In genomic region chr17:69477204-69477899, GRCh38 we compare ENCODE assay signal across 12 cellular contexts.
DNase-seq lines count a peak whose midpoint lies in the region; ATAC-seq and TF ChIP-seq lines count a peak whose summit lies in the region.
"Had no signal": no experiment of that assay in that cellular context is flagged by ENCODE, and none has a peak within 500 bp of the region (broad histone marks: within the 10 kb centered on the region; RNA-seq: fewer than 3 reads in every experiment).

No MANE protein-coding gene starts in this region.

- H3K27ac ChIP-seq in Karpas-422 (ENCODE audit: low read length) (no peak overlapping the region), body of pancreas (peak overlapping the region in 3 of 4 donors; percentile 56 to 63 (median 60)), liver (ENCODE audit: low read depth in 1 of 2, low read length in 2 of 2) (no peak overlapping the region)

- H3K4me3 ChIP-seq in Karpas-422 (ENCODE audit: low read length), result no peak overlapping the region
- H3K4me3 ChIP-seq in body of pancreas, result no peak overlapping the region
- no peak overlapping the region for H3K4me3 ChIP-seq in liver (ENCODE audit: low read depth in 1 of 3, low read length in 3 of 3)

- no peaks in the 10 kb centered on the region for H3K27me3 ChIP-seq in Karpas-422 (ENCODE audit: low read length)
- H3K27me3 ChIP-seq in body of pancreas, result no peaks in the 10 kb centered on the region
- no peaks in the 10 kb centered on the region for H3K27me3 ChIP-seq in liver (ENCODE audit: control insufficient read depth in 4 of 4, insufficient read depth in 4 of 4, low read length in 3 of 4)

- intact Hi-C loops in body of pancreas (cut with DNase I), result no loop called here

- H3K9me3 ChIP-seq in Karpas-422 (ENCODE audit: low read length), result no peaks in the 10 kb centered on the region
- no peaks in the 10 kb centered on the region for H3K9me3 ChIP-seq in body of pancreas
- no peaks in the 10 kb centered on the region for H3K9me3 ChIP-seq in liver (ENCODE audit: control insufficient read depth in 4 of 4, low read length in 3 of 4)

- no peaks in the 10 kb centered on the region for H4K20me1 ChIP-seq in Karpas-422 (ENCODE audit: insufficient read depth, low read depth, low read length)

- ATAC-seq in body of pancreas, result peak; percentile 85
- ATAC-seq in HG02981 (IDR thresholded peaks at IDR 0.05; ENCODE audit: unreplicated experiment), result no peak
- no peak for ATAC-seq in HG02938 (IDR thresholded peaks at IDR 0.05; ENCODE audit: unreplicated experiment)
- ATAC-seq: HCT116 had no signal

- DNase-seq in Karpas-422 (peak; percentile 57), body of pancreas (peak; percentile 22 to 68 (median 52)), superior temporal gyrus (ENCODE audit: extremely low spot score) (peak; percentile 41), GM19240 (ENCODE audit: insufficient read length, low spot score) (no peak)
- DNase-seq: DMS153, MM.1S, NCI-H1105 treated with DMSO at 0.1 percent for 48 hours, NCI-H187 had no signal

- H3K9ac ChIP-seq in Karpas-422 (ENCODE audit: low read length) (no peak overlapping the region), liver (ENCODE audit: low read depth in 1 of 2, low read length in 2 of 2) (no peak overlapping the region)

- TF ChIP-seq CTCF in body of pancreas (IDR thresholded peaks at IDR 0.05) (no peak), liver (IDR thresholded peaks at IDR 0.05; ENCODE audit: low read depth, low read length, missing input control) (no peak)

- H3K36me3 ChIP-seq in Karpas-422 (ENCODE audit: insufficient read depth, low read length) (no peaks in the 10 kb centered on the region), body of pancreas (replicated peaks in 1 of 2; ENCODE audit: insufficient read depth in 1 of 2, low read depth in 2 of 2) (no peaks in the 10 kb centered on the region), liver (ENCODE audit: control insufficient read depth in 4 of 4, insufficient read depth in 3 of 4, low read depth in 1 of 4, low read length in 3 of 4) (no peaks in the 10 kb centered on the region)

- H3K4me1 ChIP-seq in Karpas-422 (ENCODE audit: low read length), result peaks cover 30% of the 10 kb centered on the region
- peaks cover 23% of the 10 kb centered on the region for H3K4me1 ChIP-seq in body of pancreas
- peaks cover 0 to 18% (median 6%) of the 10 kb centered on the region in 4 donors for H3K4me1 ChIP-seq in liver (ENCODE audit: control insufficient read depth in 4 of 4, insufficient read depth in 4 of 4, low read length in 3 of 4)

- no peak overlapping the region for H2AFZ ChIP-seq in Karpas-422 (ENCODE audit: low read length)

- H3K9me2 ChIP-seq in Karpas-422 (replicated peaks; ENCODE audit: insufficient read depth, low read length), result no peaks in the 10 kb centered on the region

- no peaks in the 10 kb centered on the region for H3K79me2 ChIP-seq in Karpas-422 (ENCODE audit: low read length)

- 34 to 43% methylated on average over 6 of the region's 6 CpGs for WGBS in body of pancreas, 2 donors
- 62% methylated on average over 6 of the region's 6 CpGs for WGBS in liver

- peak overlapping the region; percentile 48 for H3K4me2 ChIP-seq in Karpas-422 (ENCODE audit: low read depth, low read length, poor library complexity, severe bottlenecking)

- no peak for TF ChIP-seq POLR2A in body of pancreas (IDR thresholded peaks at IDR 0.05)

- TF ChIP-seq RAD21 in liver (IDR thresholded peaks at IDR 0.05), result no peak

TF ChIP-seq in liver, 16 proteins besides CTCF, POLR2A, EP300 and RAD21:
- peak; percentile 59 to 73 for TF ChIP-seq HNF4A (conservative IDR thresholded peaks at IDR 0.05)
- TF ChIP-seq NR2F2 (IDR thresholded peaks at IDR 0.05), result no peak

Comparison
In these comparisons a context has a peak if more than half of its experiments do, and no peak if none do; other contexts are left out.
1. H3K27ac ChIP-seq: peak in body of pancreas (3 of 4); none in Karpas-422 (single experiment) and liver (0 of 2).